In the genomic region with DNA sequence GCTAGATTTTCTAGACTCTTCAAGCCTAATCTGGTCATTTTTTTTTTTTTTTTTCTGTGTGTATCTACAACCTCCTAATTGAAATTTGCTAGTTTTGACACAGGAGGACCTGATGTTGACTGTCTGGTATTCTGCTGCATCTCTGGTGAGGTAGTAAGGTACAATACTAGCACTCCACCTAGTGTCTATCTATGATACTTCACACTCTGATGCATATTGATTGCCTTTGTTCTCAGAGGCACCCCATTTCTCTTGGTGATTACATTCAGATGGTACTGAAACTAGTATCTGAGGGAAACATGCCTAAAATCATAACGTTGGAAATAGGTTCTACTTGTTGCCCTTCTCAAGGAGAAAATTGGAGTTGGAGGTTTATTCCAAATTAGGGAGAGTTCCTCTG, we compare ENCODE assay signal across 9 cellular contexts.
DNase-seq lines count a peak whose midpoint lies in the region; ATAC-seq and TF ChIP-seq lines count a peak whose summit lies in the region.
"Had no signal": no experiment of that assay in that cellular context is flagged by ENCODE, and none has a peak within 500 bp of the region (broad histone marks: within the 10 kb centered on the region; RNA-seq: fewer than 3 reads in every experiment).

No MANE protein-coding gene starts in this region.

- no peaks in the 10 kb centered on the region for H3K27me3 ChIP-seq in H7 (ENCODE audit: control insufficient read depth, insufficient read depth, low read length)
- no peaks in the 10 kb centered on the region for H3K27me3 ChIP-seq in brain microvascular endothelial cell (replicated peaks)
- no peaks in the 10 kb centered on the region for H3K27me3 ChIP-seq in neural progenitor cell

- no peak overlapping the region for H3K4me3 Mint-ChIP-seq in neural progenitor cell
- H3K4me3 Mint-ChIP-seq in activated T-helper 2 cell treated with anti-CD3 and anti-CD28 coated beads, Interferon-gamma antibody, Interleukin-2, Interleukin-4, amounts not matched to agents 10 μg/mL and 5 μg/mL and 100 μg/mL, durations not matched to agents 14 hours and 24 hours and 36 hours (ENCODE audit: low read depth), result no peak overlapping the region

- H3K27ac Mint-ChIP-seq in neural progenitor cell, result peak overlapping the region; percentile 74
- H3K27ac Mint-ChIP-seq in activated T-helper 2 cell treated with anti-CD3 and anti-CD28 coated beads, Interferon-gamma antibody, Interleukin-2, Interleukin-4, amounts not matched to agents 10 μg/mL and 5 μg/mL and 100 μg/mL, durations not matched to agents 14 hours and 24 hours and 36 hours, result no peak overlapping the region

- H3K27me3 Mint-ChIP-seq in neural progenitor cell (ENCODE audit: insufficient read depth, low read depth), result peaks cover 2% of the 10 kb centered on the region
- H3K27me3 Mint-ChIP-seq in activated T-helper 2 cell treated with anti-CD3 and anti-CD28 coated beads, Interferon-gamma antibody, Interleukin-2, Interleukin-4, amounts not matched to agents 10 μg/mL and 5 μg/mL and 100 μg/mL, durations not matched to agents 14 hours and 24 hours and 36 hours (ENCODE audit: low read depth), result no peaks in the 10 kb centered on the region

- no peaks in the 10 kb centered on the region for H3K4me1 ChIP-seq in neural progenitor cell

- TF ChIP-seq CTCF in brain microvascular endothelial cell (IDR thresholded peaks at IDR 0.05; ENCODE audit: low read depth, low read length, missing control alignments) (peak; percentile 23), neural progenitor cell (IDR thresholded peaks at IDR 0.05) (peak; percentile 65)

- H3K9me3 ChIP-seq in neural progenitor cell (ENCODE audit: low read depth), result peaks cover 5% of the 10 kb centered on the region

- no peaks in the 10 kb centered on the region for H3F3A ChIP-seq in neural progenitor cell (ENCODE audit: low read depth)

- no peak overlapping the region for H3K4me2 ChIP-seq in neural progenitor cell

- H3K9ac ChIP-seq in neural progenitor cell, result no peak overlapping the region

- H3K36me3 Mint-ChIP-seq in neural progenitor cell, result no peaks in the 10 kb centered on the region
- no peaks in the 10 kb centered on the region for H3K36me3 Mint-ChIP-seq in activated T-helper 2 cell treated with anti-CD3 and anti-CD28 coated beads, Interferon-gamma antibody, Interleukin-2, Interleukin-4, amounts not matched to agents 10 μg/mL and 5 μg/mL and 100 μg/mL, durations not matched to agents 14 hours and 24 hours and 36 hours (ENCODE audit: low read depth)

- ATAC-seq in GM21515 (IDR thresholded peaks at IDR 0.05; ENCODE audit: unreplicated experiment) (no peak), GM19452 (IDR thresholded peaks at IDR 0.05; ENCODE audit: unreplicated experiment) (no peak)
- ATAC-seq: HCT116 had no signal

- H3K79me2 ChIP-seq in neural progenitor cell (ENCODE audit: low read depth), result no peaks in the 10 kb centered on the region

- intact Hi-C loops in activated T-helper 2 cell treated with anti-CD3 and anti-CD28 coated beads, Interferon-gamma antibody, Interleukin-2, Interleukin-4, amounts not matched to agents 10 μg/mL and 5 μg/mL and 100 μg/mL, durations not matched to agents 14 hours and 24 hours and 36 hours (cut with micrococcal nuclease), result no loop called here

- no peaks in the 10 kb centered on the region for H3K36me3 ChIP-seq in H7 (replicated peaks; ENCODE audit: control insufficient read depth, insufficient read depth, low read length)
- H3K36me3 ChIP-seq in brain microvascular endothelial cell (replicated peaks), result no peaks in the 10 kb centered on the region
- H3K36me3 ChIP-seq in neural progenitor cell, result no peaks in the 10 kb centered on the region

- H3K4me1 Mint-ChIP-seq in neural progenitor cell, result no peaks in the 10 kb centered on the region
- no peaks in the 10 kb centered on the region for H3K4me1 Mint-ChIP-seq in activated T-helper 2 cell treated with anti-CD3 and anti-CD28 coated beads, Interferon-gamma antibody, Interleukin-2, Interleukin-4, amounts not matched to agents 10 μg/mL and 5 μg/mL and 100 μg/mL, durations not matched to agents 14 hours and 24 hours and 36 hours (ENCODE audit: low read depth)

- H2AFZ ChIP-seq in neural progenitor cell (replicated peaks), result peak overlapping the region; percentile 22

- peaks cover 12% of the 10 kb centered on the region for H3K9me3 Mint-ChIP-seq in neural progenitor cell
- H3K9me3 Mint-ChIP-seq in activated T-helper 2 cell treated with anti-CD3 and anti-CD28 coated beads, Interferon-gamma antibody, Interleukin-2, Interleukin-4, amounts not matched to agents 10 μg/mL and 5 μg/mL and 100 μg/mL, durations not matched to agents 14 hours and 24 hours and 36 hours, result peaks cover 57% of the 10 kb centered on the region

- H3K4me3 ChIP-seq in H7 (ENCODE audit: insufficient read depth, low read depth, low read length), result no peak overlapping the region
- H3K4me3 ChIP-seq in brain microvascular endothelial cell (ENCODE audit: low read depth, low read length), result no peak overlapping the region
- H3K4me3 ChIP-seq in neural progenitor cell, result no peak overlapping the region

- H3K27ac ChIP-seq in brain microvascular endothelial cell (no peak overlapping the region), neural progenitor cell (no peak overlapping the region)

- in situ Hi-C loops in brain microvascular endothelial cell (cut with HindIII; ENCODE audit: low pct_ligation_motif_present, low sequenced_read_pairs), result no loop called here

- DNase-seq in H7 (peak; percentile 25), NCI-H2227 treated with DMSO at 0.1 percent for 48 hours (lab: John Stamatoyannopoulos, UW) (peak; percentile 21), brain microvascular endothelial cell (no peak), neural progenitor cell (ENCODE audit: low spot score) (peak; percentile 62), T-helper 2 cell (no peak)
- no peak for DNase-seq in activated T-helper 2 cell treated with anti-CD3 and anti-CD28 coated beads, Interferon-gamma antibody, Interleukin-2, Interleukin-4, amounts not matched to agents 10 μg/mL and 5 μg/mL and 100 μg/mL, durations not matched to agents 14 hours and 24 hours and 36 hours (ENCODE audit: low spot score)

- no peaks in the 10 kb centered on the region for H4K20me1 ChIP-seq in neural progenitor cell (ENCODE audit: low read depth)

Comparison
In these comparisons a context has a peak if more than half of its experiments do, and no peak if none do; other contexts are left out.
1. DNase-seq: peak in H7 (single experiment), NCI-H2227 treated with DMSO at 0.1 percent for 48 hours (single experiment) and neural progenitor cell (single experiment); none in brain microvascular endothelial cell (single experiment), T-helper 2 cell (0 of 5) and activated T-helper 2 cell treated with anti-CD3 and anti-CD28 coated beads, Interferon-gamma antibody, Interleukin-2, Interleukin-4, amounts not matched to agents 10 μg/mL and 5 μg/mL and 100 μg/mL, durations not matched to agents 14 hours and 24 hours and 36 hours (single experiment).